ENCODE assay signal across 16 cellular contexts in the genomic region with DNA sequence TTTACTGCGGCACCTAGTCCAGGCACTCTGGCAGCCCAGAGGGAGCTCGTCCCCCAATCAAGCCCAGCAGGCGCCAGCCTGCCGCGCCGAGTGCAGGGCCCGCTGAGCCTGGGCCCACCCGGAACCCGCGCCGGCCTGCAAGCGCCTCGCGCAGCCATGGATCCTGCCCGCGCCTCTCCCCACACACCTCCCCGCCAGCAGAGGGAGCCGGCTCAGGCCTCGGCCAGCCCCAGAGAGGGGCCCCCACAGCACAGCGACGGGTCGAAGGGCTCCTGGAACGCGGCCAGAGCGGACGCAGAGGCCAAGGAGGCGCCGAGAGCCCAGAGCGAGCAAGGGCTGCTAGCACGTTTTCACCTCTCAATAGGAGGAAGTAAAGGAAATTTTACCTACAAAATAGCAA.
DNase-seq lines count a peak whose midpoint lies in the region; ATAC-seq and TF ChIP-seq lines count a peak whose summit lies in the region.
"Had no signal": no experiment of that assay in that cellular context is flagged by ENCODE, and none has a peak within 500 bp of the region (broad histone marks: within the 10 kb centered on the region; RNA-seq: fewer than 3 reads in every experiment).

No MANE protein-coding gene starts in this region.

- H3K4ac ChIP-seq in H9 (ENCODE audit: low read depth, low read length), result no peak overlapping the region

- H3K9ac ChIP-seq in H9 (ENCODE audit: extremely low read depth, insufficient read length, low read length) (no peak overlapping the region), endodermal cell (ENCODE audit: extremely low read depth, low read length, poor library complexity, severe bottlenecking) (no peak overlapping the region)
- H3K9ac ChIP-seq: BLaER1 had no signal

- no peaks in the 10 kb centered on the region for H3K4me1 Mint-ChIP-seq in H9
- H3K4me1 Mint-ChIP-seq in endodermal cell, result no peaks in the 10 kb centered on the region
- H3K4me1 Mint-ChIP-seq: CD14-positive monocyte; CD4-positive, alpha-beta memory T cell; IgD-negative memory B cell had no signal

- H3K27me3 ChIP-seq in H9 (ENCODE audit: insufficient read depth, low read length) (no peaks in the 10 kb centered on the region), endodermal cell (ENCODE audit: control insufficient read depth, insufficient read depth, low read length, poor library complexity, severe bottlenecking) (no peaks in the 10 kb centered on the region)
- H3K27me3 ChIP-seq: BLaER1 had no signal

- H3K27ac ChIP-seq in H9 (ENCODE audit: insufficient read length, low read depth, low read length) (no peak overlapping the region), endodermal cell (ENCODE audit: low read depth, low read length) (no peak overlapping the region)
- H3K27ac ChIP-seq: BLaER1 had no signal

- H3K27me3 Mint-ChIP-seq in H9 (ENCODE audit: low read depth) (peaks cover 2% of the 10 kb centered on the region; the same call in 1 of the 2 replicates), endodermal cell (ENCODE audit: insufficient read depth) (peaks cover 3% of the 10 kb centered on the region)
- H3K27me3 Mint-ChIP-seq: CD4-positive, alpha-beta memory T cell had no signal

- H3K4me1 ChIP-seq in H9 (ENCODE audit: insufficient read depth, low read length) (no peaks in the 10 kb centered on the region), endodermal cell (ENCODE audit: control insufficient read depth, insufficient read depth, low read length) (no peaks in the 10 kb centered on the region)
- H3K4me1 ChIP-seq: BLaER1 had no signal

- no peaks in the 10 kb centered on the region for H4K20me1 ChIP-seq in H9 (ENCODE audit: control insufficient read depth, insufficient read depth, insufficient read length)
- H4K20me1 ChIP-seq: BLaER1 had no signal

- no peak overlapping the region for H2BK120ac ChIP-seq in H9 (ENCODE audit: low read depth, low read length, poor library complexity, severe bottlenecking)

- H3K4me3 ChIP-seq in endodermal cell (ENCODE audit: low read length), result no peak overlapping the region
- H3K4me3 ChIP-seq: BLaER1, GM12878 had no signal

- H4K8ac ChIP-seq in H9 (replicated peaks; ENCODE audit: insufficient read length, low read depth, low read length), result no peak overlapping the region

- TF ChIP-seq CTCF in H9 (conservative IDR thresholded peaks at IDR 0.05) (peak; percentile 33), endodermal cell (conservative IDR thresholded peaks at IDR 0.05) (peak; percentile 53)

- H2BK15ac ChIP-seq in H9 (ENCODE audit: low read depth, low read length), result no peak overlapping the region

- no peak overlapping the region for H3K14ac ChIP-seq in H9 (ENCODE audit: insufficient read depth, low read length)

- H2BK12ac ChIP-seq in H9 (ENCODE audit: insufficient read length, low read depth, low read length), result no peak overlapping the region

- H3K23me2 ChIP-seq in H9 (ENCODE audit: insufficient read length, low read depth, low read length, poor library complexity, severe bottlenecking), result no peaks in the 10 kb centered on the region

- H4K91ac ChIP-seq in H9 (ENCODE audit: insufficient read length, low read depth, low read length), result no peak overlapping the region

- H3K56ac ChIP-seq in H9 (ENCODE audit: insufficient read length, low read depth, low read length), result no peak overlapping the region

- H2BK5ac ChIP-seq in H9 (ENCODE audit: insufficient read length, low read length), result no peak overlapping the region

- H2BK20ac ChIP-seq in H9 (ENCODE audit: low read depth, low read length, poor library complexity, severe bottlenecking), result no peak overlapping the region

- no peak for ATAC-seq in HG03039 (IDR thresholded peaks at IDR 0.05; ENCODE audit: unreplicated experiment)
- ATAC-seq: GM12878, HepG2 had no signal

- H3K9me3 Mint-ChIP-seq in H9 (peaks cover 37 to 55% of the 10 kb centered on the region in 2 experiments), endodermal cell (peaks cover 39% of the 10 kb centered on the region)
- H3K9me3 Mint-ChIP-seq: IgD-negative memory B cell had no signal

- no peak overlapping the region for H4K5ac ChIP-seq in H9 (ENCODE audit: insufficient read length, low read depth, low read length)

- H3K79me1 ChIP-seq in H9 (ENCODE audit: insufficient read depth, low read depth, low read length, poor library complexity, severe bottlenecking), result no peaks in the 10 kb centered on the region

- no peak overlapping the region for H3K18ac ChIP-seq in H9 (ENCODE audit: insufficient read length, low read depth, low read length)

- no peak overlapping the region for H3K4me2 ChIP-seq in H9 (ENCODE audit: insufficient read depth, insufficient read length, low read length)
- H3K4me2 ChIP-seq: BLaER1 had no signal

- no peaks in the 10 kb centered on the region for H3K79me2 ChIP-seq in H9 (ENCODE audit: insufficient read depth, low read length)

- DNase-seq in activated gamma-delta T cell (lab: John Stamatoyannopoulos, UW) (peak; percentile 12), activated gamma-delta T cell treated with Interleukin-2 at 50 U/mL for 16 hours (no peak), H9 (peak; percentile 66), endodermal cell (peak; percentile 78), NCI-H1048 (lab: John Stamatoyannopoulos, UW) (no peak), NOMO-1 treated with dmso at 0.1 percent for 144 hours (lab: John Stamatoyannopoulos, UW; ENCODE audit: unreplicated experiment) (no peak)
- DNase-seq: 8988T; CD4-positive, alpha-beta memory T cell; DMS79 treated with DMSO at 0.1 percent for 48 hours; GF-D8 had no signal

- H3K9me3 ChIP-seq in H9 (ENCODE audit: control insufficient read depth, low read depth, low read length) (no peaks in the 10 kb centered on the region), endodermal cell (ENCODE audit: control insufficient read depth, low read length) (no peaks in the 10 kb centered on the region)

- H2AFZ ChIP-seq in H9 (ENCODE audit: low read length), result no peak overlapping the region

- H3K4me3 Mint-ChIP-seq in H9 (no peak overlapping the region), endodermal cell (no peak overlapping the region)
- H3K4me3 Mint-ChIP-seq: CD14-positive monocyte; CD4-positive, alpha-beta memory T cell; IgD-negative memory B cell had no signal

- H3K36me3 Mint-ChIP-seq in H9 (ENCODE audit: insufficient read depth in 1 of 3, low read depth in 3 of 3) (peaks cover 3 to 6% (median 4%) of the 10 kb centered on the region in 3 experiments; a peak in 4 of 7 replicates), endodermal cell (ENCODE audit: low read depth) (no peaks in the 10 kb centered on the region)
- H3K36me3 Mint-ChIP-seq: CD14-positive monocyte; CD4-positive, alpha-beta memory T cell; IgD-negative memory B cell had no signal

- no peak overlapping the region for H3K23ac ChIP-seq in H9 (ENCODE audit: insufficient read length, low read depth, low read length)

- H3K27ac Mint-ChIP-seq in H9 (no peak overlapping the region), endodermal cell (no peak overlapping the region)
- H3K27ac Mint-ChIP-seq: CD14-positive monocyte; CD4-positive, alpha-beta memory T cell; IgD-negative memory B cell had no signal

- no peak overlapping the region for H3T11ph ChIP-seq in H9 (ENCODE audit: low read length)

- no peaks in the 10 kb centered on the region for H3K36me3 ChIP-seq in endodermal cell (ENCODE audit: control insufficient read depth, insufficient read depth, low read length)
- H3K36me3 ChIP-seq: BLaER1 had no signal

- no CpG with 5 or more reads among the region's 30 CpGs for WGBS in H9 (ENCODE audit: extremely low coverage, insufficient read length, low lambda C conversion rate)
- 90 to 92% methylated on average over 2 to 30 of the region's 30 CpGs for WGBS in endodermal cell (ENCODE audit: insufficient coverage in 1 of 2, insufficient read length in 1 of 2), 2 experiments

- H2AK5ac ChIP-seq in H9 (ENCODE audit: insufficient read length, low read length), result no peak overlapping the region

Comparison
In these comparisons a context has a peak if more than half of its experiments do, and no peak if none do; other contexts are left out.
1. DNase-seq: peak in activated gamma-delta T cell (single experiment), H9 (single experiment) and endodermal cell (single experiment); none in activated gamma-delta T cell treated with Interleukin-2 at 50 U/mL for 16 hours (single experiment), NCI-H1048 (single experiment) and NOMO-1 treated with dmso at 0.1 percent for 144 hours (single experiment).